ENCODE assay signal across 10 cellular contexts in the genomic region with DNA sequence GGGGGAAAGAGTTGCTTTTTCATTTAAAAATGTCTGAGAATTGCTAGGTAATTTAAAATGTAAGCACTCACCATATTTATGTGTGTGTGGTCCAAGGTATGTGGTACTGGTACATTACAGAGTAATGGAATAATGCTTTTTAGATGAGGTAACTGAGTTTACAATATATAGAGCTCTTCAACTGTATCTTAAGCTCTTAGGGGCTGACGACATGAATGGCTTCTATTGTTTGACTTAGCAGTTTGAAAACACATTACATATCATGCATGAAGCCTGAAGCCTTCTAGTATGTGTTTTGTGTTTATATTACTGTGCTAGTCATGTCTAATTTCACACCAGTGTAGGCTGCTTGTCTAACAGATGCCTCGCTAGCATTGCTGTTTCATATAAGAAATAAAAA. TPM values are rescaled to one million over a fixed set of nuclear protein-coding genes. Genes with fewer than 3 reads are reported as not detected.
DNase-seq lines count a peak whose midpoint lies in the region; TF ChIP-seq lines count a peak whose summit lies in the region.
"Had no signal": no experiment of that assay in that cellular context is flagged by ENCODE, and none has a peak within 500 bp of the region (broad histone marks: within the 10 kb centered on the region; RNA-seq: fewer than 3 reads in every experiment).

No MANE protein-coding gene starts in this region.

- no peak overlapping the region for H4K5ac ChIP-seq in H9 (ENCODE audit: insufficient read length, low read depth, low read length)

- peaks cover 6% of the 10 kb centered on the region in 2 experiments; a peak in 3 of 4 replicates for H3K4me1 Mint-ChIP-seq in H9

- no peak overlapping the region for H3K18ac ChIP-seq in H9 (ENCODE audit: insufficient read length, low read depth, low read length)

- TF ChIP-seq CTCF in kidney epithelial cell (IDR thresholded peaks at IDR 0.05; ENCODE audit: insufficient read depth, low read length, poor library complexity, severe bottlenecking) (no peak), H9 (conservative IDR thresholded peaks at IDR 0.05) (no peak), GM10266 (IDR thresholded peaks at IDR 0.05; ENCODE audit: control insufficient read depth, insufficient read depth, low read depth, missing control alignments) (no peak)

- no peak overlapping the region for H3K27ac Mint-ChIP-seq in H9

- H3K9ac ChIP-seq in Karpas-422 (ENCODE audit: low read length): no peak overlapping the region
- H3K9ac ChIP-seq in H9 (ENCODE audit: extremely low read depth, insufficient read length, low read length): no peak overlapping the region

- H3K36me3 Mint-ChIP-seq in H9 (ENCODE audit: insufficient read depth in 1 of 3, low read depth in 3 of 3): no peaks in the 10 kb centered on the region

- in situ Hi-C loops in SK-MEL-5 (cut with HindIII; ENCODE audit: low pct_unique_long_range_greater_than_20kb, low sequenced_read_pairs): no loop called here

- no peaks in the 10 kb centered on the region for H3K23me2 ChIP-seq in H9 (ENCODE audit: insufficient read length, low read depth, low read length, poor library complexity, severe bottlenecking)

- H3K4ac ChIP-seq in H9 (ENCODE audit: low read depth, low read length): no peak overlapping the region

- no peaks in the 10 kb centered on the region for H3K9me2 ChIP-seq in Karpas-422 (replicated peaks; ENCODE audit: insufficient read depth, low read length)

- no peaks in the 10 kb centered on the region for H3K9me3 Mint-ChIP-seq in H9

- no peaks in the 10 kb centered on the region for H3K79me2 ChIP-seq in Karpas-422 (ENCODE audit: low read length)
- H3K79me2 ChIP-seq in H9 (ENCODE audit: insufficient read depth, low read length): no peaks in the 10 kb centered on the region

- no peaks in the 10 kb centered on the region for H3K9me3 ChIP-seq in Karpas-422 (ENCODE audit: low read length)
- H3K9me3 ChIP-seq in H9 (ENCODE audit: control insufficient read depth, low read depth, low read length): no peaks in the 10 kb centered on the region

- no CpG with 5 or more reads among the region's 2 CpGs for WGBS in H9 (ENCODE audit: extremely low coverage, insufficient read length, low lambda C conversion rate)

- H3K27ac ChIP-seq in Karpas-422 (ENCODE audit: low read length): no peak overlapping the region
- no peak overlapping the region for H3K27ac ChIP-seq in H9 (ENCODE audit: insufficient read length, low read depth, low read length)

- no peak overlapping the region for H3K14ac ChIP-seq in H9 (ENCODE audit: insufficient read depth, low read length)

- no peaks in the 10 kb centered on the region for H4K20me1 ChIP-seq in Karpas-422 (ENCODE audit: insufficient read depth, low read depth, low read length)
- H4K20me1 ChIP-seq in H9 (ENCODE audit: control insufficient read depth, insufficient read depth, insufficient read length): no peaks in the 10 kb centered on the region

- no peak overlapping the region for H2BK15ac ChIP-seq in H9 (ENCODE audit: low read depth, low read length)

- H3K4me1 ChIP-seq in Karpas-422 (ENCODE audit: low read length) (no peaks in the 10 kb centered on the region), H9 (ENCODE audit: insufficient read depth, low read length) (no peaks in the 10 kb centered on the region)

- H3K4me2 ChIP-seq in Karpas-422 (ENCODE audit: low read depth, low read length, poor library complexity, severe bottlenecking) (no peak overlapping the region), H9 (ENCODE audit: insufficient read depth, insufficient read length, low read length) (no peak overlapping the region)

- no peak overlapping the region for H4K91ac ChIP-seq in H9 (ENCODE audit: insufficient read length, low read depth, low read length)

- no peak overlapping the region for H2BK5ac ChIP-seq in H9 (ENCODE audit: insufficient read length, low read length)

- no peaks in the 10 kb centered on the region for H3K36me3 ChIP-seq in kidney epithelial cell (ENCODE audit: control insufficient read depth, insufficient read depth, low read length)
- no peaks in the 10 kb centered on the region for H3K36me3 ChIP-seq in Karpas-422 (ENCODE audit: insufficient read depth, low read length)

- H2BK20ac ChIP-seq in H9 (ENCODE audit: low read depth, low read length, poor library complexity, severe bottlenecking): no peak overlapping the region

- H3K23ac ChIP-seq in H9 (ENCODE audit: insufficient read length, low read depth, low read length): no peak overlapping the region

- no peak overlapping the region for H2AK5ac ChIP-seq in H9 (ENCODE audit: insufficient read length, low read length)

- DNase-seq in COLO829 (ENCODE audit: low spot score) (peak; percentile 70), NCI-H1105 treated with DMSO at 0.1 percent for 48 hours (lab: John Stamatoyannopoulos, UW) (peak; percentile 19), SK-MEL-5 (ENCODE audit: low read depth, low spot score) (peak; percentile 63), kidney epithelial cell (ENCODE audit: low read depth) (peak; percentile 42), Karpas-422 (no peak), H9 (no peak), HuH-7 (ENCODE audit: low spot score) (no peak), GM10266 (ENCODE audit: extremely low spot score) (no peak)
- DNase-seq: activated CD4-positive, alpha-beta T cell treated with anti-CD3 and anti-CD28 coated beads, Interleukin-2, amount 50 U/mL, for 4 hours; cerebellar nuclear complex had no signal

- H3K56ac ChIP-seq in H9 (ENCODE audit: insufficient read length, low read depth, low read length): no peak overlapping the region

- H2BK12ac ChIP-seq in H9 (ENCODE audit: insufficient read length, low read depth, low read length): no peak overlapping the region

- H3K27me3 Mint-ChIP-seq in H9 (ENCODE audit: low read depth): no peaks in the 10 kb centered on the region

- H2AFZ ChIP-seq in Karpas-422 (ENCODE audit: low read length) (no peak overlapping the region), H9 (ENCODE audit: low read length) (no peak overlapping the region)

- H2BK120ac ChIP-seq in H9 (ENCODE audit: low read depth, low read length, poor library complexity, severe bottlenecking): no peak overlapping the region

- H3T11ph ChIP-seq in H9 (ENCODE audit: low read length): no peak overlapping the region

- H3K27me3 ChIP-seq in kidney epithelial cell (ENCODE audit: control insufficient read depth, insufficient read depth, low read length) (no peaks in the 10 kb centered on the region), Karpas-422 (ENCODE audit: low read length) (0 out of 2 replicates have a peak, but pooled peaks cover 3% of the 10 kb centered on the region), H9 (ENCODE audit: insufficient read depth, low read length) (no peaks in the 10 kb centered on the region)

- no peak overlapping the region for H4K8ac ChIP-seq in H9 (replicated peaks; ENCODE audit: insufficient read length, low read depth, low read length)

- H3K79me1 ChIP-seq in H9 (ENCODE audit: insufficient read depth, low read depth, low read length, poor library complexity, severe bottlenecking): no peaks in the 10 kb centered on the region

- no peak overlapping the region for H3K4me3 Mint-ChIP-seq in H9

- H3K4me3 ChIP-seq in kidney epithelial cell (ENCODE audit: low read depth, low read length) (no peak overlapping the region), Karpas-422 (ENCODE audit: low read length) (no peak overlapping the region)

RNA-seq across cellular contexts. Expression of a gene that starts 37.1 kb away (rescaled TPM):
- 8.5 and 9.1 TPM in 2 replicates for total RNA-seq in SK-MEL-5 (2014; rRNA removed; shearing (Covaris generic))
- 5.3 and 13.1 TPM in 2 replicates for polyA plus RNA-seq in SK-MEL-5 (2015; cell fraction: cytosol; rRNA removed)
- polyA plus RNA-seq in SK-MEL-5 (2015; cell fraction: nucleus; rRNA removed): 2.1 and 8.0 TPM in 2 replicates
- 0.46 and 3.9 TPM in 2 replicates for total RNA-seq in kidney epithelial cell
- 0.86 TPM in 1 of 2 replicates, not detected in the other for total RNA-seq in Karpas-422 (2014; rRNA removed; shearing (Covaris generic); ENCODE audit: low replicate concordance)
- 1.7 and 1.8 TPM in 2 replicates for total RNA-seq in H9 (2021)

Comparison
In these comparisons a context has a peak if more than half of its experiments do, and no peak if none do; other contexts are left out.
1. DNase-seq: peak in COLO829 (single experiment), NCI-H1105 treated with DMSO at 0.1 percent for 48 hours (single experiment), SK-MEL-5 (single experiment) and kidney epithelial cell (single experiment); none in Karpas-422 (single experiment), H9 (single experiment), HuH-7 (single experiment) and GM10266 (single experiment).